1 cellular context compared by ENCODE assay signal in genomic region chr1:25760871-25761270, GRCh38.
TF ChIP-seq lines count a peak whose summit lies in the region.

No MANE protein-coding gene starts in this region.

TF ChIP-seq in SK-N-SH, 30 proteins besides CTCF, POLR2A, EP300 and RAD21 (continued from another document):
- TF ChIP-seq, protein P1, sequence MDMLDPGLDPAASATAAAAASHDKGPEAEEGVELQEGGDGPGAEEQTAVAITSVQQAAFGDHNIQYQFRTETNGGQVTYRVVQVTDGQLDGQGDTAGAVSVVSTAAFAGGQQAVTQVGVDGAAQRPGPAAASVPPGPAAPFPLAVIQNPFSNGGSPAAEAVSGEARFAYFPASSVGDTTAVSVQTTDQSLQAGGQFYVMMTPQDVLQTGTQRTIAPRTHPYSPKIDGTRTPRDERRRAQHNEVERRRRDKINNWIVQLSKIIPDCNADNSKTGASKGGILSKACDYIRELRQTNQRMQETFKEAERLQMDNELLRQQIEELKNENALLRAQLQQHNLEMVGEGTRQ (IDR thresholded peaks at IDR 0.05; ENCODE audit: borderline replicate concordance, low read depth, low read length), result no peak
- no peak for TF ChIP-seq CHD2 (IDR thresholded peaks at IDR 0.05; ENCODE audit: low read length, partially characterized antibody)
- TF ChIP-seq FOXM1 (IDR thresholded peaks at IDR 0.05; ENCODE audit: low read depth), result no peak
- TF ChIP-seq NFIC (IDR thresholded peaks at IDR 0.05; ENCODE audit: borderline replicate concordance), result no peak
- no peak for TF ChIP-seq MEF2A (IDR thresholded peaks at IDR 0.05; ENCODE audit: borderline replicate concordance, low read depth)
- no peak for TF ChIP-seq MAX (IDR thresholded peaks at IDR 0.05; ENCODE audit: low read depth)
- TF ChIP-seq ZBTB33 (IDR thresholded peaks at IDR 0.05; ENCODE audit: borderline replicate concordance, low read depth), result no peak
- no peak for TF ChIP-seq IRF3 (IDR thresholded peaks at IDR 0.05; ENCODE audit: low read depth, low read length)
- TF ChIP-seq POLR2AphosphoS5 (IDR thresholded peaks at IDR 0.05; ENCODE audit: low read depth, low read length), result no peak
